Comparison of ENCODE assay signal across 1 cellular context in genomic region chrX:10011261-10011931, GRCh38.
TF ChIP-seq lines count a peak whose summit lies in the region.

No MANE protein-coding gene starts in this region.

TF ChIP-seq in IMR-90, 13 proteins besides CTCF, POLR2A, EP300 and RAD21:
- TF ChIP-seq MAFK (IDR thresholded peaks at IDR 0.05; ENCODE audit: low read depth, low read length) = no peak
